Comparison of ENCODE assay signal across 1 cellular context in genomic region chr5:163565931-163566608, GRCh38.
TF ChIP-seq lines count a peak whose summit lies in the region.

No MANE protein-coding gene starts in this region.

TF ChIP-seq in HepG2, 621 proteins besides CTCF, POLR2A, EP300 and RAD21 (continued from another document):
- TF ChIP-seq, protein P1, sequence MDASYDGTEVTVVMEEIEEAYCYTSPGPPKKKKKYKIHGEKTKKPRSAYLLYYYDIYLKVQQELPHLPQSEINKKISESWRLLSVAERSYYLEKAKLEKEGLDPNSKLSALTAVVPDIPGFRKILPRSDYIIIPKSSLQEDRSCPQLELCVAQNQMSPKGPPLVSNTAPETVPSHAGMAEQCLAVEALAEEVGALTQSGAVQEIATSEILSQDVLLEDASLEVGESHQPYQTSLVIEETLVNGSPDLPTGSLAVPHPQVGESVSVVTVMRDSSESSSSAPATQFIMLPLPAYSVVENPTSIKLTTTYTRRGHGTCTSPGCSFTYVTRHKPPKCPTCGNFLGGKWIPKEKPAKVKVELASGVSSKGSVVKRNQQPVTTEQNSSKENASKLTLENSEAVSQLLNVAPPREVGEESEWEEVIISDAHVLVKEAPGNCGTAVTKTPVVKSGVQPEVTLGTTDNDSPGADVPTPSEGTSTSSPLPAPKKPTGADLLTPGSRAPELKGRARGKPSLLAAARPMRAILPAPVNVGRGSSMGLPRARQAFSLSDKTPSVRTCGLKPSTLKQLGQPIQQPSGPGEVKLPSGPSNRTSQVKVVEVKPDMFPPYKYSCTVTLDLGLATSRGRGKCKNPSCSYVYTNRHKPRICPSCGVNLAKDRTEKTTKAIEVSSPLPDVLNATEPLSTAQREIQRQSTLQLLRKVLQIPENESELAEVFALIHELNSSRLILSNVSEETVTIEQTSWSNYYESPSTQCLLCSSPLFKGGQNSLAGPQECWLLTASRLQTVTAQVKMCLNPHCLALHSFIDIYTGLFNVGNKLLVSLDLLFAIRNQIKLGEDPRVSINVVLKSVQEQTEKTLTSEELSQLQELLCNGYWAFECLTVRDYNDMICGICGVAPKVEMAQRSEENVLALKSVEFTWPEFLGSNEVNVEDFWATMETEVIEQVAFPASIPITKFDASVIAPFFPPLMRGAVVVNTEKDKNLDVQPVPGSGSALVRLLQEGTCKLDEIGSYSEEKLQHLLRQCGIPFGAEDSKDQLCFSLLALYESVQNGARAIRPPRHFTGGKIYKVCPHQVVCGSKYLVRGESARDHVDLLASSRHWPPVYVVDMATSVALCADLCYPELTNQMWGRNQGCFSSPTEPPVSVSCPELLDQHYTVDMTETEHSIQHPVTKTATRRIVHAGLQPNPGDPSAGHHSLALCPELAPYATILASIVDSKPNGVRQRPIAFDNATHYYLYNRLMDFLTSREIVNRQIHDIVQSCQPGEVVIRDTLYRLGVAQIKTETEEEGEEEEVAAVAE (CRISPR knock-in tag; IDR thresholded peaks at IDR 0.05; ENCODE audit: borderline replicate concordance), result no peak
- TF ChIP-seq ELF4 (CRISPR knock-in tag; IDR thresholded peaks at IDR 0.05; ENCODE audit: borderline replicate concordance) (no peak), ZNF564 (CRISPR knock-in tag; IDR thresholded peaks at IDR 0.05) (no peak), ZFP91 (CRISPR knock-in tag; IDR thresholded peaks at IDR 0.05; ENCODE audit: borderline replicate concordance) (peak; percentile 56; the same call in 1 of the 2 replicates), NFKBIZ (CRISPR knock-in tag; IDR thresholded peaks at IDR 0.05) (no peak), ZNF138 (CRISPR knock-in tag; IDR thresholded peaks at IDR 0.05; ENCODE audit: low read depth) (no peak), ZNF7 (CRISPR knock-in tag; IDR thresholded peaks at IDR 0.05) (no peak), ZNF441 (CRISPR knock-in tag; IDR thresholded peaks at IDR 0.05; ENCODE audit: borderline replicate concordance) (no peak), ZNF24 (IDR thresholded peaks at IDR 0.05) (no peak), BRCA1 (CRISPR knock-in tag; IDR thresholded peaks at IDR 0.05) (0 out of 2 replicates have a peak, but pooled peaks have one; percentile 42), ZNF776 (CRISPR knock-in tag; IDR thresholded peaks at IDR 0.05) (no peak), THYN1 (CRISPR knock-in tag; IDR thresholded peaks at IDR 0.05; ENCODE audit: borderline replicate concordance, low read depth) (no peak)
- TF ChIP-seq, protein P2, sequence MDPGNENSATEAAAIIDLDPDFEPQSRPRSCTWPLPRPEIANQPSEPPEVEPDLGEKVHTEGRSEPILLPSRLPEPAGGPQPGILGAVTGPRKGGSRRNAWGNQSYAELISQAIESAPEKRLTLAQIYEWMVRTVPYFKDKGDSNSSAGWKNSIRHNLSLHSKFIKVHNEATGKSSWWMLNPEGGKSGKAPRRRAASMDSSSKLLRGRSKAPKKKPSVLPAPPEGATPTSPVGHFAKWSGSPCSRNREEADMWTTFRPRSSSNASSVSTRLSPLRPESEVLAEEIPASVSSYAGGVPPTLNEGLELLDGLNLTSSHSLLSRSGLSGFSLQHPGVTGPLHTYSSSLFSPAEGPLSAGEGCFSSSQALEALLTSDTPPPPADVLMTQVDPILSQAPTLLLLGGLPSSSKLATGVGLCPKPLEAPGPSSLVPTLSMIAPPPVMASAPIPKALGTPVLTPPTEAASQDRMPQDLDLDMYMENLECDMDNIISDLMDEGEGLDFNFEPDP (CRISPR knock-in tag; conservative IDR thresholded peaks at IDR 0.05), result no peak
- TF ChIP-seq, protein P3, sequence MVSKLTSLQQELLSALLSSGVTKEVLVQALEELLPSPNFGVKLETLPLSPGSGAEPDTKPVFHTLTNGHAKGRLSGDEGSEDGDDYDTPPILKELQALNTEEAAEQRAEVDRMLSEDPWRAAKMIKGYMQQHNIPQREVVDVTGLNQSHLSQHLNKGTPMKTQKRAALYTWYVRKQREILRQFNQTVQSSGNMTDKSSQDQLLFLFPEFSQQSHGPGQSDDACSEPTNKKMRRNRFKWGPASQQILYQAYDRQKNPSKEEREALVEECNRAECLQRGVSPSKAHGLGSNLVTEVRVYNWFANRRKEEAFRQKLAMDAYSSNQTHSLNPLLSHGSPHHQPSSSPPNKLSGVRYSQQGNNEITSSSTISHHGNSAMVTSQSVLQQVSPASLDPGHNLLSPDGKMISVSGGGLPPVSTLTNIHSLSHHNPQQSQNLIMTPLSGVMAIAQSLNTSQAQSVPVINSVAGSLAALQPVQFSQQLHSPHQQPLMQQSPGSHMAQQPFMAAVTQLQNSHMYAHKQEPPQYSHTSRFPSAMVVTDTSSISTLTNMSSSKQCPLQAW (CRISPR knock-in tag; IDR thresholded peaks at IDR 0.05), result 0 out of 2 replicates have a peak, but pooled peaks have one; percentile 13
- TF ChIP-seq, protein P4, sequence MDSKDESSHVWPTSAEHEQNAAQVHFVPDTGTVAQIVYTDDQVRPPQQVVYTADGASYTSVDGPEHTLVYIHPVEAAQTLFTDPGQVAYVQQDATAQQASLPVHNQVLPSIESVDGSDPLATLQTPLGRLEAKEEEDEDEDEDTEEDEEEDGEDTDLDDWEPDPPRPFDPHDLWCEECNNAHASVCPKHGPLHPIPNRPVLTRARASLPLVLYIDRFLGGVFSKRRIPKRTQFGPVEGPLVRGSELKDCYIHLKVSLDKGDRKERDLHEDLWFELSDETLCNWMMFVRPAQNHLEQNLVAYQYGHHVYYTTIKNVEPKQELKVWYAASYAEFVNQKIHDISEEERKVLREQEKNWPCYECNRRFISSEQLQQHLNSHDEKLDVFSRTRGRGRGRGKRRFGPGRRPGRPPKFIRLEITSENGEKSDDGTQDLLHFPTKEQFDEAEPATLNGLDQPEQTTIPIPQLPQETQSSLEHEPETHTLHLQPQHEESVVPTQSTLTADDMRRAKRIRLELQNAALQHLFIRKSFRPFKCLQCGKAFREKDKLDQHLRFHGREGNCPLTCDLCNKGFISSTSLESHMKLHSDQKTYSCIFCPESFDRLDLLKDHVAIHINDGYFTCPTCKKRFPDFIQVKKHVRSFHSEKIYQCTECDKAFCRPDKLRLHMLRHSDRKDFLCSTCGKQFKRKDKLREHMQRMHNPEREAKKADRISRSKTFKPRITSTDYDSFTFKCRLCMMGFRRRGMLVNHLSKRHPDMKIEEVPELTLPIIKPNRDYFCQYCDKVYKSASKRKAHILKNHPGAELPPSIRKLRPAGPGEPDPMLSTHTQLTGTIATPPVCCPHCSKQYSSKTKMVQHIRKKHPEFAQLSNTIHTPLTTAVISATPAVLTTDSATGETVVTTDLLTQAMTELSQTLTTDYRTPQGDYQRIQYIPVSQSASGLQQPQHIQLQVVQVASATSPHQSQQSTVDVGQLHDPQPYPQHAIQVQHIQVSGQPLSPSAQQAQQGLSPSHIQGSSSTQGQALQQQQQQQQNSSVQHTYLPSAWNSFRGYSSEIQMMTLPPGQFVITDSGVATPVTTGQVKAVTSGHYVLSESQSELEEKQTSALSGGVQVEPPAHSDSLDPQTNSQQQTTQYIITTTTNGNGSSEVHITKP (CRISPR knock-in tag; IDR thresholded peaks at IDR 0.05; ENCODE audit: low read depth), result no peak
